ENCODE assay signal across 8 cellular contexts in the genomic region with DNA sequence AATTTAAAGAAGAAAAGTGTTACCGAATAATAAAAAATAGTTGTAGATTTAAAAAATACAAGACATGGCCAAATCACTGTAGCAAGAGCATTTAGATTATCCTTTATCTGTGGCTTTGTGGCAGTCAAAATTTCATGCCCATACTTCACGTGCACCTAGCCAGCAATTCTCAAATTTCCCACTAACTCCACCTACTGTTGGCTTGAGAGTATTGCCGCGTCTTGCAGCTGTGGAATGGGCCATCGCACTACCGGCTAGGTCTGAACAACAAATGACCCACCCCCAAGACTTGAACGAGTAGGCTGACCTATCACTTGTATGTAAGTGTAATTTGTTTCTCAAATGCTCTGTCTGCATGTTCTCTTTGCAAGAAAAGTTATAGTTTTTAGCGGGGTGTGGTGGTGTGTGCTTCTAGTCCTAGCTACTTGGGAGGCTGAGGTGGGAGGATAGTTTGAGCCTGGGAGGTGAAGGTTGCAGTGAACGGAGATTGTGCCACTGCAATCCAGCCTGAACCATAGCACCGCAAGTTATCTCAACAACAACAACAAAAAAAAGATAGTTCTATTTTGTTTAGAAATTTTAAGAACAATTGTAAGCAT. TPM values are rescaled to one million over a fixed set of nuclear protein-coding genes. Genes with fewer than 3 reads are reported as not detected.
DNase-seq lines count a peak whose midpoint lies in the region; ATAC-seq and TF ChIP-seq lines count a peak whose summit lies in the region.

No MANE protein-coding gene starts in this region.

- no peak overlapping the region for H3K4me3 ChIP-seq in fibroblast of mammary gland (ENCODE audit: control insufficient read depth, low read depth, low read length)
- no peak overlapping the region for H3K4me3 ChIP-seq in smooth muscle cell

- no peaks in the 10 kb centered on the region for H3K4me1 ChIP-seq in smooth muscle cell (ENCODE audit: low read depth)

- H3K27ac ChIP-seq in smooth muscle cell (ENCODE audit: low read depth), result no peak overlapping the region

- no peak for ATAC-seq in GM21576 (IDR thresholded peaks at IDR 0.05; ENCODE audit: unreplicated experiment)

- TF ChIP-seq CTCF in fibroblast of mammary gland (conservative IDR thresholded peaks at IDR 0.05; ENCODE audit: control insufficient read depth, insufficient read depth, low read depth, low read length) (peak; percentile 68), smooth muscle cell (IDR thresholded peaks at IDR 0.05; ENCODE audit: borderline replicate concordance, insufficient read depth, poor library complexity, severe bottlenecking) (peak; percentile 59)

- 24% methylated on average over 10 of the region's 10 CpGs for WGBS in smooth muscle cell (ENCODE audit: low lambda C conversion rate)

- no peak overlapping the region for H3K4me2 ChIP-seq in smooth muscle cell

- H3K27me3 ChIP-seq in smooth muscle cell (ENCODE audit: low read depth), result peaks cover 4% of the 10 kb centered on the region

- no peaks in the 10 kb centered on the region for H3K79me2 ChIP-seq in smooth muscle cell (ENCODE audit: low read depth)

- no peaks in the 10 kb centered on the region for H3K9me3 ChIP-seq in smooth muscle cell (replicated peaks; ENCODE audit: low read depth)

- H4K20me1 ChIP-seq in smooth muscle cell (ENCODE audit: low read depth), result no peaks in the 10 kb centered on the region

- no peaks in the 10 kb centered on the region for H3K36me3 ChIP-seq in smooth muscle cell (ENCODE audit: low read depth)

- H2AFZ ChIP-seq in smooth muscle cell (ENCODE audit: low read depth), result no peak overlapping the region

- DNase-seq in activated T-cell treated with anti-CD3 and anti-CD28 coated beads, Interleukin-2, amount 50 U/mL, for 48 hours, result peak; percentile 27 to 30
- DNase-seq in activated T-cell treated with anti-CD3 and anti-CD28 coated beads for 4 hours (no peak), HT-29 (ENCODE audit: low spot score) (peak; percentile 55), SK-N-DZ (ENCODE audit: low spot score) (peak; percentile 16), fibroblast of mammary gland (ENCODE audit: low read depth) (peak; percentile 40), smooth muscle cell (lab: John Stamatoyannopoulos, UW; ENCODE audit: unreplicated experiment) (no peak)
- DNase-seq in activated CD4-positive, CD25-positive, alpha-beta regulatory T cell treated with anti-CD3 and anti-CD28 coated beads, Interleukin-2, amount 50 U/mL, for 72 hours, result no peak

- H3F3A ChIP-seq in smooth muscle cell (ENCODE audit: low read depth), result no peaks in the 10 kb centered on the region

- no peak overlapping the region for H3K9ac ChIP-seq in smooth muscle cell (ENCODE audit: low read depth)

RNA-seq across cellular contexts. Expression of a gene that starts 4.1 kb away (rescaled TPM):
- total RNA-seq in HT-29 (2014; rRNA removed; shearing (Covaris generic)), result not detected in 2 replicates
- not detected in 2 replicates for polyA plus RNA-seq in SK-N-DZ (2014; cell fraction: cytosol; rRNA removed)
- not detected in 2 replicates for polyA plus RNA-seq in SK-N-DZ (2014; cell fraction: nucleus; rRNA removed)
- not detected in 2 replicates for total RNA-seq in smooth muscle cell
- polyA plus RNA-seq in smooth muscle cell, result not detected in 2 replicates

RNA-seq across cellular contexts. Expression of a gene that starts 5.9 kb away (rescaled TPM):
- total RNA-seq in HT-29 (2014; rRNA removed; shearing (Covaris generic)), result not detected in 2 replicates
- not detected in 2 replicates for polyA plus RNA-seq in SK-N-DZ (2014; cell fraction: cytosol; rRNA removed)
- polyA plus RNA-seq in SK-N-DZ (2014; cell fraction: nucleus; rRNA removed), result not detected in 2 replicates
- not detected in 2 replicates for total RNA-seq in smooth muscle cell
- not detected in 2 replicates for polyA plus RNA-seq in smooth muscle cell

RNA-seq across cellular contexts. Expression of a gene that starts 8.4 kb away (rescaled TPM):
- total RNA-seq in HT-29 (2014; rRNA removed; shearing (Covaris generic)), result not detected in 2 replicates
- not detected in 2 replicates for polyA plus RNA-seq in SK-N-DZ (2014; cell fraction: cytosol; rRNA removed)
- polyA plus RNA-seq in SK-N-DZ (2014; cell fraction: nucleus; rRNA removed), result not detected in 2 replicates
- not detected in 2 replicates for total RNA-seq in smooth muscle cell
- polyA plus RNA-seq in smooth muscle cell, result not detected in 2 replicates

RNA-seq across cellular contexts. Expression of a gene that starts 38.3 kb away (rescaled TPM):
- not detected in 2 replicates for total RNA-seq in HT-29 (2014; rRNA removed; shearing (Covaris generic))
- polyA plus RNA-seq in SK-N-DZ (2014; cell fraction: cytosol; rRNA removed), result not detected in 2 replicates
- polyA plus RNA-seq in SK-N-DZ (2014; cell fraction: nucleus; rRNA removed), result not detected in 2 replicates
- not detected in 2 replicates for total RNA-seq in smooth muscle cell
- not detected in 2 replicates for polyA plus RNA-seq in smooth muscle cell

RNA-seq across cellular contexts. Expression of a gene that starts 46.0 kb away (rescaled TPM):
- total RNA-seq in HT-29 (2014; rRNA removed; shearing (Covaris generic)), result not detected in 2 replicates
- polyA plus RNA-seq in SK-N-DZ (2014; cell fraction: cytosol; rRNA removed), result not detected in 2 replicates
- not detected in 2 replicates for polyA plus RNA-seq in SK-N-DZ (2014; cell fraction: nucleus; rRNA removed)
- 0.72 TPM in 1 of 2 replicates, not detected in the other for total RNA-seq in smooth muscle cell
- 1.9 TPM in 1 of 2 replicates, not detected in the other for polyA plus RNA-seq in smooth muscle cell

Comparison
In these comparisons a context has a peak if more than half of its experiments do, and no peak if none do; other contexts are left out.
1. DNase-seq: peak in activated T-cell treated with anti-CD3 and anti-CD28 coated beads, Interleukin-2, amount 50 U/mL, for 48 hours (2 of 2), HT-29 (single experiment), SK-N-DZ (single experiment) and fibroblast of mammary gland (single experiment); none in activated T-cell treated with anti-CD3 and anti-CD28 coated beads for 4 hours (single experiment), smooth muscle cell (single experiment) and activated CD4-positive, CD25-positive, alpha-beta regulatory T cell treated with anti-CD3 and anti-CD28 coated beads, Interleukin-2, amount 50 U/mL, for 72 hours (single experiment).